In genomic region chr6:170271771-170272314, GRCh38 we compare ENCODE assay signal across 1 cellular context.
TF ChIP-seq lines count a peak whose summit lies in the region.

No MANE protein-coding gene starts in this region.

TF ChIP-seq in K562, 482 proteins besides CTCF, POLR2A, EP300 and RAD21 (continued from another document):
- no peak for TF ChIP-seq ZNF407 (IDR thresholded peaks at IDR 0.05; ENCODE audit: low read depth)
- no peak for TF ChIP-seq DNMT1 (IDR thresholded peaks at IDR 0.05)
- no peak for TF ChIP-seq ZHX1 (conservative IDR thresholded peaks at IDR 0.05; ENCODE audit: low read length)
